ENCODE assay signal across 4 cellular contexts in the genomic region with DNA sequence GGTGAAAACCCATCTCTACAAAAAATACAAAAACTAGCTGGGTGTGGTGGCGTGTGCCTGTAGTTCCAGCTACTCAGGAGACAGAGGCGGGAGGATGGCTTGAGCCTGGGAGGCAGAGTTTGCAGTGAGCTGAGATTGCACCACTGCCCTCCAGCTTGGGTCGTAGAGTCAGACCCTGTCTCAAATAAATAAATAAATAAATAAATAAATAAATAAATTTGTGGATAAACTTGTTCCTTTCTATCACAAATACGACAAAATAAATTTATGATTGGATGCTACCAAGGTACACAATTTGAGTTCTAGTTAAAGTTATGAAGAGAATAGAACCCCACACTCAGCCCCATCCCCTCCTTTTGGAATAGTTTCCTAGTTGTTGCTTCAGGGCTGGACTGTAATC. TPM values are rescaled to one million over a fixed set of nuclear protein-coding genes. Genes with fewer than 3 reads are reported as not detected.
"Had no signal": no experiment of that assay in that cellular context is flagged by ENCODE, and none has a peak within 500 bp of the region (broad histone marks: within the 10 kb centered on the region; RNA-seq: fewer than 3 reads in every experiment).

No MANE protein-coding gene starts in this region.

RNA-seq across cellular contexts. Expression of gene CYP3A5, which starts 26.5 kb away (rescaled TPM):
- total RNA-seq: LHCN-M2, OCI-LY7, Right ventricle myocardium inferior, SK-MEL-5 had no signal

RNA-seq across cellular contexts. Expression of gene TMEM225B, which starts 55.2 kb away (rescaled TPM):
- total RNA-seq: LHCN-M2, Right ventricle myocardium inferior, SK-MEL-5 had no signal
